Comparison of ENCODE assay signal across 8 cellular contexts in genomic region chr15:64046347-64047153, GRCh38. TPM values are rescaled to one million over a fixed set of nuclear protein-coding genes. Genes with fewer than 3 reads are reported as not detected.
DNase-seq lines count a peak whose midpoint lies in the region; ATAC-seq and TF ChIP-seq lines count a peak whose summit lies in the region.

TSS of gene DAPK2 (minus strand) at chr15:64046485. CDS start at chr15:64040261, 6,224 bp downstream.

- peaks cover 11% of the 10 kb centered on the region for H3K27me3 ChIP-seq in kidney epithelial cell (ENCODE audit: control insufficient read depth, insufficient read depth, low read length)

- peak within 1 kb of the TSS; percentile 28 for H3K4me3 ChIP-seq in kidney epithelial cell (ENCODE audit: low read depth, low read length)

- peak; percentile 71 for TF ChIP-seq CTCF in kidney epithelial cell (IDR thresholded peaks at IDR 0.05; ENCODE audit: insufficient read depth, low read length, poor library complexity, severe bottlenecking)

- H3K36me3 ChIP-seq in kidney epithelial cell (ENCODE audit: control insufficient read depth, insufficient read depth, low read length): no peaks in the 10 kb centered on the region

- ATAC-seq in GM21515 (IDR thresholded peaks at IDR 0.05; ENCODE audit: unreplicated experiment) (peak; percentile 62), HG03045 (IDR thresholded peaks at IDR 0.05; ENCODE audit: unreplicated experiment) (no peak)

- peak; percentile 79 for DNase-seq in COLO668 (lab: John Stamatoyannopoulos, UW; ENCODE audit: unreplicated experiment)
- DNase-seq in NCI-H1092 (lab: John Stamatoyannopoulos, UW): peak; percentile 15
- DNase-seq in activated CD4-positive, CD25-positive, alpha-beta regulatory T cell treated with anti-CD3 and anti-CD28 coated beads, Interleukin-2, amount 50 U/mL, for 72 hours: peak; percentile 69
- DNase-seq in cerebellum (ENCODE audit: low spot score): peak; percentile 68
- DNase-seq in kidney epithelial cell (ENCODE audit: low read depth): peak; percentile 9
- peak; percentile 78 for DNase-seq in stimulated activated CD4-positive, alpha-beta T cell treated with anti-CD3 and anti-CD28 coated beads, Interleukin-15, amount 100 ng/mL, for 24 hours

RNA-seq across cellular contexts. Expression of gene DAPK2, which starts in this region (rescaled TPM):
- 2.9 TPM for total RNA-seq in cerebellum
- 0.21 and 1.4 TPM in 2 replicates for total RNA-seq in kidney epithelial cell

Comparison
In these comparisons a context has a peak if more than half of its experiments do, and no peak if none do; other contexts are left out.
1. DNase-seq: peak in every context shown above with its lines; median percentile 79 in COLO668; 78 in stimulated activated CD4-positive, alpha-beta T cell treated with anti-CD3 and anti-CD28 coated beads, Interleukin-15, amount 100 ng/mL, for 24 hours; 69 in activated CD4-positive, CD25-positive, alpha-beta regulatory T cell treated with anti-CD3 and anti-CD28 coated beads, Interleukin-2, amount 50 U/mL, for 72 hours; 68 in cerebellum; 15 in NCI-H1092; 9 in kidney epithelial cell.